ENCODE assay signal across 9 cellular contexts in genomic region chr3:33645060-33645841, GRCh38.
DNase-seq lines count a peak whose midpoint lies in the region; ATAC-seq and TF ChIP-seq lines count a peak whose summit lies in the region.
"Had no signal": no experiment of that assay in that cellular context is flagged by ENCODE, and none has a peak within 500 bp of the region (broad histone marks: within the 10 kb centered on the region; RNA-seq: fewer than 3 reads in every experiment).

No MANE protein-coding gene starts in this region.

- H3K4me1 Mint-ChIP-seq in GM23338 = peaks cover 30% of the 10 kb centered on the region

- no peaks in the 10 kb centered on the region for H3K9me3 ChIP-seq in subcutaneous abdominal adipose tissue (ENCODE audit: control insufficient read depth in 5 of 5, low read length in 5 of 5)

- H2AFZ ChIP-seq in GM23338 = no peak overlapping the region

- H3K27me3 ChIP-seq in GM23338 (ENCODE audit: insufficient read depth) = no peaks in the 10 kb centered on the region
- H3K27me3 ChIP-seq in subcutaneous abdominal adipose tissue (ENCODE audit: control insufficient read depth in 5 of 5, insufficient read depth in 4 of 5, low read length in 5 of 5) = no peaks in the 10 kb centered on the region

- no peaks in the 10 kb centered on the region for H3F3A ChIP-seq in GM23338 (replicated peaks; ENCODE audit: low read depth)

- H3K4me2 ChIP-seq in GM23338 = peak overlapping the region; percentile 27

- H3K27ac ChIP-seq in GM23338 (ENCODE audit: low read depth) (no peak overlapping the region), subcutaneous abdominal adipose tissue (ENCODE audit: low read depth, low read length) (no peak overlapping the region)

- H3K79me2 ChIP-seq in GM23338 (replicated peaks; ENCODE audit: insufficient read depth) = peaks cover 15% of the 10 kb centered on the region; the same call in 1 of the 2 replicates

- no peaks in the 10 kb centered on the region for H3K27me3 Mint-ChIP-seq in GM23338 (ENCODE audit: insufficient read depth, low read depth, poor library complexity)
- H3K27me3 Mint-ChIP-seq: naive B cell had no signal

- peak overlapping the region; percentile 73 for H3K4me3 Mint-ChIP-seq in GM23338
- H3K4me3 Mint-ChIP-seq: naive B cell had no signal

- no peaks in the 10 kb centered on the region; the same call in 2 of the 3 replicates for H3K9me3 Mint-ChIP-seq in GM23338
- H3K9me3 Mint-ChIP-seq: naive B cell had no signal

- H3K4me1 ChIP-seq in GM23338 (ENCODE audit: insufficient read depth) = peaks cover 30% of the 10 kb centered on the region
- peaks cover 0 to 12% (median 4%) of the 10 kb centered on the region in 5 donors for H3K4me1 ChIP-seq in subcutaneous abdominal adipose tissue (ENCODE audit: control insufficient read depth in 5 of 5, insufficient read depth in 5 of 5, low read length in 5 of 5)

- no peaks in the 10 kb centered on the region for H3K9me2 ChIP-seq in GM23338 (ENCODE audit: insufficient read depth)

- peak; percentile 92 for ATAC-seq in GM23338
- ATAC-seq in GM21447 (IDR thresholded peaks at IDR 0.05; ENCODE audit: unreplicated experiment) = no peak
- ATAC-seq in GM21619 (IDR thresholded peaks at IDR 0.05; ENCODE audit: unreplicated experiment) = no peak

- peak overlapping the region in 4 of 5 donors; percentile 31 to 89 (median 67) for H3K9ac ChIP-seq in subcutaneous abdominal adipose tissue (ENCODE audit: low read length in 5 of 5)

- TF ChIP-seq CTCF in GM23338 (conservative IDR thresholded peaks at IDR 0.05; ENCODE audit: low read depth in 2 of 2) = no peak

- peak overlapping the region; percentile 92 for H3K27ac Mint-ChIP-seq in GM23338
- H3K27ac Mint-ChIP-seq: naive B cell had no signal

- peak; percentile 59 for DNase-seq in GM23338 (ENCODE audit: low spot score)
- peak; percentile 58 for DNase-seq in OCI-M1 (lab: John Stamatoyannopoulos, UW)
- peak; percentile 59 for DNase-seq in central memory CD4-positive, alpha-beta T cell
- peak; percentile 61 for DNase-seq in left kidney (ENCODE audit: low read depth, low spot score)
- no peak for DNase-seq in SKM-1 (lab: John Stamatoyannopoulos, UW; ENCODE audit: unreplicated experiment)
- DNase-seq: naive B cell had no signal

- H3K36me3 Mint-ChIP-seq in GM23338 (ENCODE audit: low read depth) = no peaks in the 10 kb centered on the region
- H3K36me3 Mint-ChIP-seq: naive B cell had no signal

- no peaks in the 10 kb centered on the region for H4K20me1 ChIP-seq in GM23338 (replicated peaks; ENCODE audit: insufficient read depth)

- H3K36me3 ChIP-seq in GM23338 (ENCODE audit: insufficient read depth) (no peaks in the 10 kb centered on the region), subcutaneous abdominal adipose tissue (ENCODE audit: control insufficient read depth in 5 of 5, insufficient read depth in 5 of 5, low read length in 5 of 5) (peaks cover 0 to 4% (median 2%) of the 10 kb centered on the region in 5 donors)

- peak overlapping the region; percentile 29 for H3K4me3 ChIP-seq in GM23338
- H3K4me3 ChIP-seq in subcutaneous abdominal adipose tissue (ENCODE audit: low read depth in 1 of 5, low read length in 5 of 5) = peak overlapping the region; percentile 51 to 66 (median 58)

TF ChIP-seq in GM23338, 12 proteins besides CTCF, POLR2A, EP300 and RAD21:
- no peak for TF ChIP-seq EZH2phosphoT487 (IDR thresholded peaks at IDR 0.05; ENCODE audit: unreplicated experiment)
- no peak for TF ChIP-seq ZNF331 (CRISPR knock-in tag; IDR thresholded peaks at IDR 0.05; ENCODE audit: low read depth)
- TF ChIP-seq NANOG (IDR thresholded peaks at IDR 0.05; ENCODE audit: borderline replicate concordance) = no peak
- TF ChIP-seq REST (IDR thresholded peaks at IDR 0.05; ENCODE audit: unreplicated experiment) = no peak
